1 cellular context compared by ENCODE assay signal in the genomic region with DNA sequence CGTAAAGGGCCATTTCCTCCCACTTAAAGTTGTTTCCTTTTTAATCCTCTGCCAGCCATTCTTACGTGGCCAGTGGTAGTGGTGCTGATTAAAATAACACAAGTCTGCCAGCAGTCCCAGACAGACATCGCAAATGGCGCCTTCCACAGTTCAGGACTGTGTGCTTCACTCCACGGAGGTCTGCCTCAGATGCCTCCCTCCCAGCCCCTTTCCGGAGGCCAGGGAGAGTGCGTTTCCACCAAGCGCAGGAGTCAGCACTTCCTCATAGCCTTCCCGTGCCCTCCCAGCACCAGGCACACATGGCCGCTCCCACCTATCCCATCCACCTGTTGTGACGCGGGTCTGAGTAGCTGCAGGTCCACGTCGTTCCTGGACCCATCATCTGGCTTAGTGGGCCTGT.
TF ChIP-seq lines count a peak whose summit lies in the region.

No MANE protein-coding gene starts in this region.

TF ChIP-seq in H1, 55 proteins besides CTCF, POLR2A, EP300 and RAD21 (continued from another document):
- TF ChIP-seq SP4 (IDR thresholded peaks at IDR 0.05; ENCODE audit: low read length) (no peak), CEBPB (IDR thresholded peaks at IDR 0.05; ENCODE audit: low read depth, low read length) (no peak), CBX5 (IDR thresholded peaks at IDR 0.05; ENCODE audit: low read depth, low read length) (no peak), SIX5 (IDR thresholded peaks at IDR 0.05; ENCODE audit: low read depth, low read length) (no peak), EZH2 (IDR thresholded peaks at IDR 0.05; ENCODE audit: low read depth, low read length, severe bottlenecking) (no peak), EGR1 (IDR thresholded peaks at IDR 0.05; ENCODE audit: borderline replicate concordance, low read depth, low read length) (no peak), CREB1 (IDR thresholded peaks at IDR 0.05) (no peak), SIRT6 (IDR thresholded peaks at IDR 0.05; ENCODE audit: low read length) (no peak), POLR2AphosphoS5 (IDR thresholded peaks at IDR 0.05; ENCODE audit: low read depth, low read length) (no peak)
